17 cellular contexts compared by ENCODE assay signal in the genomic region with DNA sequence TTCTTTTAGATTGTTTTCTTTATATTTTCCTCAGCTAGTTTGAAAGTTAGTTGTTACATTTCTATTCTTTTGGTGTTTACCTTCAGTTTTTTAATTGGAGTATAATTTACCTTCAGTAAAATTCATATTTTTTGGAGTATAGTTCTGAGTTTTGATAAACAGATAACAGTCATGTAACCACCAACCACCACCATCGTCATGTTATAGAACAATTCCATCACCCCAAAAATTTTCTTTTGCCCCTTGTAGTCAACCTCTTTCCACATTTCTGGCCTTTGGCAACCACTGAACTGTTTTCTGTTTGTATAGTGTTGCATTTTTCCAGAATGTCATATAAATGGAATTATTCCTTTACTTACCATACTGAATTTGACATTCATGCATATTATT. TPM values are rescaled to one million over a fixed set of nuclear protein-coding genes. Genes with fewer than 3 reads are reported as not detected.
DNase-seq lines count a peak whose midpoint lies in the region; ATAC-seq and TF ChIP-seq lines count a peak whose summit lies in the region.
"Had no signal": no experiment of that assay in that cellular context is flagged by ENCODE, and none has a peak within 500 bp of the region (broad histone marks: within the 10 kb centered on the region; RNA-seq: fewer than 3 reads in every experiment).

No MANE protein-coding gene starts in this region.

- H3K9me3 ChIP-seq in transverse colon (no peaks in the 10 kb centered on the region), right atrium auricular region (no peaks in the 10 kb centered on the region)
- H3K9me3 ChIP-seq: esophagus squamous epithelium, heart left ventricle, vagina had no signal

- H3K4me1 ChIP-seq in transverse colon (peaks cover 4 to 20% (median 13%) of the 10 kb centered on the region in 4 donors), foreskin keratinocyte (peaks cover 8% of the 10 kb centered on the region), right atrium auricular region (no peaks in the 10 kb centered on the region)

- no peaks in the 10 kb centered on the region for H3K27me3 Mint-ChIP-seq in activated T-cell treated with anti-CD3 and anti-CD28 coated beads, Interleukin-2, amount 50 U/mL, for 72 hours (ENCODE audit: low read depth)
- H3K27me3 Mint-ChIP-seq in WTC11 (ENCODE audit: low read depth) (no peaks in the 10 kb centered on the region), immature natural killer cell (ENCODE audit: low read depth in 3 of 3) (peaks cover 0 to 8% (median 2%) of the 10 kb centered on the region in 3 donors)

- CTCF ChIA-PET in WTC11 (lab: Charles Lee): interaction anchor here (0.7 kb wide), 1 partner anchor 981 kb away, joined by 5 read pairs; no protein-coding TSS in a partner anchor

- DNase-seq in activated T-cell treated with anti-CD3 and anti-CD28 coated beads, Interleukin-2, amount 50 U/mL, for 72 hours: no peak
- no peak for DNase-seq in activated T-cell treated with anti-CD3 and anti-CD28 coated beads, Interleukin-2, amount 50 U/mL, for 48 hours
- DNase-seq in WTC11 (ENCODE audit: low spot score) (no peak), immature natural killer cell (no peak), transverse colon (no peak), foreskin keratinocyte (no peak), right atrium auricular region (ENCODE audit: low spot score) (no peak), kidney glomerular epithelial cell (lab: John Stamatoyannopoulos, UW) (no peak)
- DNase-seq: activated naive CD4-positive, alpha-beta T cell treated with anti-CD3 and anti-CD28 coated beads for 36 hours; dermis blood vessel endothelial cell; esophagus squamous epithelium; H7; heart left ventricle; mesenchymal stem cell; NCI-H1436; stimulated activated naive CD4-positive, alpha-beta T cell had no signal

- no peak overlapping the region for H3K4me3 ChIP-seq in transverse colon
- H3K4me3 ChIP-seq in right atrium auricular region: no peak overlapping the region
- H3K4me3 ChIP-seq: esophagus squamous epithelium, heart left ventricle, vagina had no signal

- TF ChIP-seq POLR2A in transverse colon (IDR thresholded peaks at IDR 0.05): no peak

- no peak for ATAC-seq in activated T-cell treated with anti-CD3 and anti-CD28 coated beads, Interleukin-2, amount 50 U/mL, for 72 hours (replicated peaks in 1 of 2)
- ATAC-seq in WTC11 (no peak), foreskin keratinocyte (no peak)

- peaks cover 4 to 22% of the 10 kb centered on the region in 2 donors for H3K36me3 Mint-ChIP-seq in activated T-cell treated with anti-CD3 and anti-CD28 coated beads, Interleukin-2, amount 50 U/mL, for 72 hours (ENCODE audit: insufficient read depth in 2 of 2)
- H3K36me3 Mint-ChIP-seq in WTC11 (peaks cover 20% of the 10 kb centered on the region), immature natural killer cell (peaks cover 0 to 6% (median 4%) of the 10 kb centered on the region in 3 donors)

- H3K27ac Mint-ChIP-seq in activated T-cell treated with anti-CD3 and anti-CD28 coated beads, Interleukin-2, amount 50 U/mL, for 72 hours: peak overlapping the region; percentile 51
- peak overlapping the region; percentile 57; the same call in 1 of the 2 replicates for H3K27ac Mint-ChIP-seq in WTC11
- peak overlapping the region; percentile 77 to 95 (median 86) for H3K27ac Mint-ChIP-seq in immature natural killer cell
- H3K27ac Mint-ChIP-seq: activated naive CD4-positive, alpha-beta T cell treated with anti-CD3 and anti-CD28 coated beads for 36 hours had no signal

- POLR2A ChIA-PET in WTC11 (lab: Charles Lee): no interaction called here

- no peak for TF ChIP-seq EP300 in transverse colon (IDR thresholded peaks at IDR 0.05; ENCODE audit: low read depth)

- H3K27me3 ChIP-seq in transverse colon (no peaks in the 10 kb centered on the region), foreskin keratinocyte (no peaks in the 10 kb centered on the region), right atrium auricular region (no peaks in the 10 kb centered on the region)
- H3K27me3 ChIP-seq: esophagus squamous epithelium, heart left ventricle, vagina had no signal

- H3K9me3 Mint-ChIP-seq in activated T-cell treated with anti-CD3 and anti-CD28 coated beads, Interleukin-2, amount 50 U/mL, for 72 hours: no peaks in the 10 kb centered on the region
- H3K9me3 Mint-ChIP-seq in WTC11 (no peaks in the 10 kb centered on the region), immature natural killer cell (no peaks in the 10 kb centered on the region)
- H3K9me3 Mint-ChIP-seq: activated naive CD4-positive, alpha-beta T cell treated with anti-CD3 and anti-CD28 coated beads for 36 hours had no signal

- 83 to 87% methylated on average over 1 of the region's 1 CpG for WGBS in transverse colon (ENCODE audit: low coverage in 1 of 2), 2 donors

- in situ Hi-C loops in transverse colon (cut with MboI; ENCODE audit: low pct_ligation_motif_present in 1 of 4, low pct_unique_long_range_greater_than_20kb in 1 of 4, low sequenced_read_pairs in 3 of 4): no loop called here

- peak overlapping the region in 1 of 2 donors; percentile 35 for H3K4me3 Mint-ChIP-seq in activated T-cell treated with anti-CD3 and anti-CD28 coated beads, Interleukin-2, amount 50 U/mL, for 72 hours
- H3K4me3 Mint-ChIP-seq in WTC11 (no peak overlapping the region), immature natural killer cell (peak overlapping the region; percentile 37 to 72 (median 47))
- H3K4me3 Mint-ChIP-seq: activated naive CD4-positive, alpha-beta T cell treated with anti-CD3 and anti-CD28 coated beads for 36 hours had no signal

- H3K36me3 ChIP-seq in transverse colon (no peaks in the 10 kb centered on the region), right atrium auricular region (no peaks in the 10 kb centered on the region)
- H3K36me3 ChIP-seq: vagina had no signal

- TF ChIP-seq CTCF in WTC11 (IDR thresholded peaks at IDR 0.05) (no peak), transverse colon (IDR thresholded peaks at IDR 0.05) (no peak), foreskin keratinocyte (conservative IDR thresholded peaks at IDR 0.05) (no peak), right atrium auricular region (IDR thresholded peaks at IDR 0.05) (no peak)

- peaks cover 47% of the 10 kb centered on the region for H3K4me1 Mint-ChIP-seq in activated T-cell treated with anti-CD3 and anti-CD28 coated beads, Interleukin-2, amount 50 U/mL, for 72 hours (ENCODE audit: low read depth)
- H3K4me1 Mint-ChIP-seq in WTC11 (peaks cover 26% of the 10 kb centered on the region), immature natural killer cell (peaks cover 19 to 42% of the 10 kb centered on the region in 2 donors)

- intact Hi-C loops in transverse colon (cut with DNase I; ENCODE audit: low total_unique reads): no loop called here

- H3K27ac ChIP-seq in transverse colon (peak overlapping the region; percentile 41 to 77 (median 73)), foreskin keratinocyte (no peak overlapping the region), right atrium auricular region (no peak overlapping the region)
- H3K27ac ChIP-seq: heart left ventricle, vagina had no signal

TF ChIP-seq in WTC11, 78 proteins besides CTCF, POLR2A, EP300 and RAD21 (continues in another document):
- TF ChIP-seq TEAD1 (CRISPR knock-in tag; IDR thresholded peaks at IDR 0.05): no peak
- TF ChIP-seq E2F4 (CRISPR knock-in tag; IDR thresholded peaks at IDR 0.05; ENCODE audit: borderline replicate concordance, low read depth): no peak
- no peak for TF ChIP-seq ZNF263 (CRISPR knock-in tag; IDR thresholded peaks at IDR 0.05; ENCODE audit: low read depth)
- TF ChIP-seq, protein P1, sequence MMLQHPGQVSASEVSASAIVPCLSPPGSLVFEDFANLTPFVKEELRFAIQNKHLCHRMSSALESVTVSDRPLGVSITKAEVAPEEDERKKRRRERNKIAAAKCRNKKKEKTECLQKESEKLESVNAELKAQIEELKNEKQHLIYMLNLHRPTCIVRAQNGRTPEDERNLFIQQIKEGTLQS (CRISPR knock-in tag; conservative IDR thresholded peaks at IDR 0.05): no peak
- no peak for TF ChIP-seq ELF4 (CRISPR knock-in tag; IDR thresholded peaks at IDR 0.05; ENCODE audit: low read depth)
- TF ChIP-seq, protein P2, sequence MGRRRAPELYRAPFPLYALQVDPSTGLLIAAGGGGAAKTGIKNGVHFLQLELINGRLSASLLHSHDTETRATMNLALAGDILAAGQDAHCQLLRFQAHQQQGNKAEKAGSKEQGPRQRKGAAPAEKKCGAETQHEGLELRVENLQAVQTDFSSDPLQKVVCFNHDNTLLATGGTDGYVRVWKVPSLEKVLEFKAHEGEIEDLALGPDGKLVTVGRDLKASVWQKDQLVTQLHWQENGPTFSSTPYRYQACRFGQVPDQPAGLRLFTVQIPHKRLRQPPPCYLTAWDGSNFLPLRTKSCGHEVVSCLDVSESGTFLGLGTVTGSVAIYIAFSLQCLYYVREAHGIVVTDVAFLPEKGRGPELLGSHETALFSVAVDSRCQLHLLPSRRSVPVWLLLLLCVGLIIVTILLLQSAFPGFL (CRISPR knock-in tag; IDR thresholded peaks at IDR 0.05; ENCODE audit: borderline replicate concordance): no peak
- no peak for TF ChIP-seq ZNF121 (CRISPR knock-in tag; IDR thresholded peaks at IDR 0.05)

RNA-seq across cellular contexts. Expression of gene RMI1, which starts 6.8 kb away (rescaled TPM):
- total RNA-seq in activated T-cell treated with anti-CD3 and anti-CD28 coated beads, Interleukin-2, amount 50 U/mL, for 72 hours: 10 to 100 TPM; 22.4 to 23.5 TPM
- total RNA-seq in WTC11 (2021) (23.9 to 26.7 TPM (median 25.8 TPM) in 3 replicates), transverse colon (10 to 100 TPM in 2 of 4 donors, 1 to 10 TPM in 2; 1.8 to 13.1 (median 9.1) TPM), foreskin keratinocyte (14.4 and 16.4 TPM in 2 replicates), right atrium auricular region (1 to 10 TPM; 2.1 to 3.1 TPM)
- polyA plus RNA-seq in immature natural killer cell (1 to 10 TPM; 4.5 to 7.4 (median 4.9) TPM), foreskin keratinocyte (4.0 and 5.7 TPM in 2 replicates)

RNA-seq across cellular contexts. Expression of gene HNRNPK, which starts 7.4 kb away (rescaled TPM):
- 100 to 1,000 TPM; 638 to 674 TPM for total RNA-seq in activated T-cell treated with anti-CD3 and anti-CD28 coated beads, Interleukin-2, amount 50 U/mL, for 72 hours
- total RNA-seq in WTC11 (2021): 634 to 723 TPM (median 640 TPM) in 3 replicates
- 1,000 to 10,000 TPM in 1 of 3 donors, 100 to 1,000 TPM in 2; 752 to 1,158 (median 931) TPM for polyA plus RNA-seq in immature natural killer cell
- total RNA-seq in transverse colon: 100 to 1,000 TPM; 132 to 406 (median 278) TPM
- 519 and 525 TPM in 2 replicates for total RNA-seq in foreskin keratinocyte
- 334 and 399 TPM in 2 replicates for polyA plus RNA-seq in foreskin keratinocyte
- 100 to 1,000 TPM; 273 to 345 TPM for total RNA-seq in right atrium auricular region

Comparison
In these comparisons a context has a peak if more than half of its experiments do, and no peak if none do; other contexts are left out.
1. H3K27ac ChIP-seq: peak in transverse colon (4 of 4); none in foreskin keratinocyte (single experiment) and right atrium auricular region (0 of 2).
2. Peak in every context shown above with its lines, with median percentiles within 50 percentile points of each other: H3K27ac Mint-ChIP-seq.